35 cellular contexts compared by ENCODE assay signal in genomic region chr15:42071717-42072116, GRCh38. TPM values are rescaled to one million over a fixed set of nuclear protein-coding genes. Genes with fewer than 3 reads are reported as not detected.
"Had no signal": no experiment of that assay in that cellular context is flagged by ENCODE, and none has a peak within 500 bp of the region (broad histone marks: within the 10 kb centered on the region; RNA-seq: fewer than 3 reads in every experiment).

No MANE protein-coding gene starts in this region.

- DNase-seq: activated CD4-positive, alpha-beta memory T cell treated with anti-CD3 and anti-CD28 coated beads for 36 hours; activated CD4-positive, alpha-beta T cell treated with anti-CD3 and anti-CD28 coated beads for 4 hours; activated CD4-positive, alpha-beta T cell treated with anti-CD3 and anti-CD28 coated beads, Interleukin-2, amount 50 U/mL, for 1 hour; activated naive CD4-positive, alpha-beta T cell; activated naive CD4-positive, alpha-beta T cell treated with anti-CD3 and anti-CD28 coated beads, Interleukin-2, amount 50 U/mL, for 16 hours; activated naive CD8-positive, alpha-beta T cell treated with anti-CD3 and anti-CD28 coated beads for 36 hours; activated T-cell treated with anti-CD3 and anti-CD28 coated beads, Interleukin-2, amount 50 U/mL, for 1 hour; activated T-cell treated with anti-CD3 and anti-CD28 coated beads, Interleukin-2, amount 50 U/mL, for 72 hours; amniotic stem cell; aorta; brain microvascular endothelial cell; Karpas-422; KBM-7; NCI-H1105; NCI-H1417 treated with DMSO at 0.1 percent for 48 hours; NCI-H187 treated with DMSO at 0.1 percent for 48 hours; NCI-H2081; NCI-H345; NCI-H526; NCI-H748 treated with DMSO at 0.1 percent for 48 hours; NK-92 treated with Interleukin-12 subunit alpha and Interleukin-12 subunit beta, amount 100 ng/mL, for 24 hours; PC-3; RPMI8226; SIG-M5; T1000 had no signal

- H3K4me1 Mint-ChIP-seq: activated naive CD8-positive, alpha-beta T cell treated with anti-CD3 and anti-CD28 coated beads for 36 hours; activated T-helper 17 cell treated with anti-CD3 and anti-CD28 coated beads, Interleukin-2, amount 50 U/mL, for 72 hours; central memory CD8-positive, alpha-beta T cell; IgD-negative memory B cell; T-cell had no signal

- H3K4me1 ChIP-seq: Peyer's patch had no signal

- H3K27ac ChIP-seq: brain microvascular endothelial cell, Peyer's patch had no signal

- H3K4me3 ChIP-seq: Peyer's patch had no signal

- ATAC-seq: activated T-cell treated with anti-CD3 and anti-CD28 coated beads, Interleukin-2, amount 50 U/mL, for 72 hours; activated T-helper 17 cell treated with anti-CD3 and anti-CD28 coated beads, Interleukin-2, amount 50 U/mL, for 72 hours; PC-3; SK-N-SH treated with all-trans-retinoic acid at 6 μM for 48 hours; T-cell had no signal

- H3K36me3 Mint-ChIP-seq: activated naive CD8-positive, alpha-beta T cell treated with anti-CD3 and anti-CD28 coated beads for 36 hours; IgD-negative memory B cell had no signal

- H3K36me3 ChIP-seq: brain microvascular endothelial cell, Peyer's patch had no signal

- H3K9me3 ChIP-seq: Peyer's patch had no signal

- H3K27ac Mint-ChIP-seq: activated CD4-positive, alpha-beta memory T cell treated with anti-CD3 and anti-CD28 coated beads for 36 hours; activated naive CD8-positive, alpha-beta T cell treated with anti-CD3 and anti-CD28 coated beads for 36 hours; activated T-cell treated with anti-CD3 and anti-CD28 coated beads, Interleukin-2, amount 50 U/mL, for 72 hours; activated T-helper 17 cell treated with anti-CD3 and anti-CD28 coated beads, Interleukin-2, amount 50 U/mL, for 72 hours; IgD-negative memory B cell; T-cell had no signal

- H3K9me3 Mint-ChIP-seq: activated T-helper 17 cell treated with anti-CD3 and anti-CD28 coated beads, Interleukin-2, amount 50 U/mL, for 72 hours had no signal

- H3K4me3 Mint-ChIP-seq: activated CD4-positive, alpha-beta memory T cell treated with anti-CD3 and anti-CD28 coated beads for 36 hours; activated naive CD8-positive, alpha-beta T cell treated with anti-CD3 and anti-CD28 coated beads for 36 hours; activated T-cell treated with anti-CD3 and anti-CD28 coated beads, Interleukin-2, amount 50 U/mL, for 72 hours; activated T-helper 17 cell treated with anti-CD3 and anti-CD28 coated beads, Interleukin-2, amount 50 U/mL, for 72 hours; central memory CD8-positive, alpha-beta T cell; IgD-negative memory B cell; T-cell had no signal

- H3K27me3 ChIP-seq: brain microvascular endothelial cell, Peyer's patch had no signal

RNA-seq across cellular contexts. Expression of gene PLA2G4D, which starts 22.6 kb away (rescaled TPM):
- total RNA-seq: activated CD4-positive, alpha-beta memory T cell treated with anti-CD3 and anti-CD28 coated beads for 36 hours; activated naive CD8-positive, alpha-beta T cell treated with anti-CD3 and anti-CD28 coated beads for 36 hours; activated T-cell treated with anti-CD3 and anti-CD28 coated beads, Interleukin-2, amount 50 U/mL, for 72 hours; aorta; MCF 10A; NCI-H460; Peyer's patch; SK-MEL-5; T-cell; T-helper 2 cell treated with Interferon-gamma antibody and Interleukin-4, amounts not matched to agents 100 ng/mL and 5 ng/mL, for 36 hours had no signal
- polyA plus RNA-seq: aorta, IgD-negative memory B cell had no signal

RNA-seq across cellular contexts. Expression of gene PLA2G4E, which starts 50.9 kb away (rescaled TPM):
- total RNA-seq: activated CD4-positive, alpha-beta memory T cell treated with anti-CD3 and anti-CD28 coated beads for 36 hours; activated naive CD8-positive, alpha-beta T cell treated with anti-CD3 and anti-CD28 coated beads for 36 hours; activated T-cell treated with anti-CD3 and anti-CD28 coated beads, Interleukin-2, amount 50 U/mL, for 72 hours; aorta; NCI-H460; PC-3; SK-MEL-5; T-cell; T-helper 2 cell treated with Interferon-gamma antibody and Interleukin-4, amounts not matched to agents 100 ng/mL and 5 ng/mL, for 36 hours had no signal
- polyA plus RNA-seq: aorta, IgD-negative memory B cell had no signal
